Comparison of ENCODE assay signal across 15 cellular contexts in genomic region chr11:110474578-110474977, GRCh38. TPM values are rescaled to one million over a fixed set of nuclear protein-coding genes. Genes with fewer than 3 reads are reported as not detected.
DNase-seq lines count a peak whose midpoint lies in the region; ATAC-seq and TF ChIP-seq lines count a peak whose summit lies in the region.
"Had no signal": no experiment of that assay in that cellular context is flagged by ENCODE, and none has a peak within 500 bp of the region (broad histone marks: within the 10 kb centered on the region; RNA-seq: fewer than 3 reads in every experiment).

No MANE protein-coding gene starts in this region.

- H3K4me1 ChIP-seq in GM23338 (ENCODE audit: insufficient read depth), result peaks cover 11% of the 10 kb centered on the region
- H3K4me1 ChIP-seq in CD8-positive, alpha-beta T cell (ENCODE audit: insufficient read depth, low read length), result no peaks in the 10 kb centered on the region

- no peak overlapping the region for H2AFZ ChIP-seq in GM23338
- H2AFZ ChIP-seq: GM23248 had no signal

- peak overlapping the region; percentile 31; the same call in 1 of the 2 replicates for H3K4me2 ChIP-seq in GM23338

- no peaks in the 10 kb centered on the region for H3K36me3 ChIP-seq in GM23338 (ENCODE audit: insufficient read depth)
- H3K36me3 ChIP-seq in CD8-positive, alpha-beta T cell (ENCODE audit: insufficient read depth, low read length), result no peaks in the 10 kb centered on the region

- H3K9me3 Mint-ChIP-seq in GM23338, result no peaks in the 10 kb centered on the region
- peaks cover 4% of the 10 kb centered on the region for H3K9me3 Mint-ChIP-seq in WTC11
- no peaks in the 10 kb centered on the region for H3K9me3 Mint-ChIP-seq in neural crest cell
- H3K9me3 Mint-ChIP-seq in effector memory CD8-positive, alpha-beta T cell, result no peaks in the 10 kb centered on the region
- no peaks in the 10 kb centered on the region for H3K9me3 Mint-ChIP-seq in CD8-positive, alpha-beta T cell
- H3K9me3 Mint-ChIP-seq: CD8-positive, alpha-beta memory T cell had no signal

- no peak overlapping the region for H3K4me3 ChIP-seq in GM23338
- H3K4me3 ChIP-seq in CD8-positive, alpha-beta T cell (ENCODE audit: low read depth, low read length), result no peak overlapping the region
- H3K4me3 ChIP-seq: GM23248 had no signal

- H3K36me3 Mint-ChIP-seq in GM23338 (ENCODE audit: low read depth) (no peaks in the 10 kb centered on the region), WTC11 (peaks cover 3% of the 10 kb centered on the region; the same call in 1 of the 2 replicates), neural crest cell (ENCODE audit: low read depth) (no peaks in the 10 kb centered on the region)
- peaks cover 3% of the 10 kb centered on the region for H3K36me3 Mint-ChIP-seq in effector memory CD8-positive, alpha-beta T cell (ENCODE audit: insufficient read depth)
- H3K36me3 Mint-ChIP-seq in CD8-positive, alpha-beta T cell, result peaks cover 4% of the 10 kb centered on the region

- POLR2A ChIA-PET in WTC11 (lab: Charles Lee), result interaction anchor here (0.7 kb wide), 1 partner anchor 696 kb away, joined by 3 read pairs; no protein-coding TSS in a partner anchor
- POLR2A ChIA-PET in CD8-positive, alpha-beta T cell (lab: Charles Lee), result no interaction called here

- H3F3A ChIP-seq in GM23338 (replicated peaks; ENCODE audit: low read depth), result no peaks in the 10 kb centered on the region

- H3K9me3 ChIP-seq in CD8-positive, alpha-beta T cell (ENCODE audit: low read length), result no peaks in the 10 kb centered on the region

- H3K9me2 ChIP-seq in GM23338 (ENCODE audit: insufficient read depth), result peaks cover 5% of the 10 kb centered on the region; the same call in 1 of the 2 replicates

- H3K4me3 Mint-ChIP-seq in GM23338 (no peak overlapping the region), WTC11 (no peak overlapping the region), neural crest cell (no peak overlapping the region)
- H3K4me3 Mint-ChIP-seq in effector memory CD8-positive, alpha-beta T cell, result no peak overlapping the region
- no peak overlapping the region for H3K4me3 Mint-ChIP-seq in CD8-positive, alpha-beta T cell
- H3K4me3 Mint-ChIP-seq: CD14-positive monocyte; CD8-positive, alpha-beta memory T cell had no signal

- no peaks in the 10 kb centered on the region for H4K20me1 ChIP-seq in GM23338 (replicated peaks; ENCODE audit: insufficient read depth)

- intact Hi-C loops in CD8-positive, alpha-beta T cell (cut with DNase I, micrococcal nuclease), result no loop called here

- H3K4me1 Mint-ChIP-seq in GM23338, result peaks cover 18% of the 10 kb centered on the region
- peaks cover 28% of the 10 kb centered on the region for H3K4me1 Mint-ChIP-seq in WTC11
- peaks cover 3% of the 10 kb centered on the region for H3K4me1 Mint-ChIP-seq in neural crest cell
- H3K4me1 Mint-ChIP-seq in effector memory CD8-positive, alpha-beta T cell (ENCODE audit: low read depth in 2 of 2), result peaks cover 5 to 9% of the 10 kb centered on the region in 2 donors
- peaks cover 3% of the 10 kb centered on the region for H3K4me1 Mint-ChIP-seq in CD8-positive, alpha-beta T cell (ENCODE audit: low read depth)

- ATAC-seq in GM23338 (peak; percentile 55), WTC11 (peak; percentile 35)
- ATAC-seq in effector memory CD8-positive, alpha-beta T cell (replicated peaks), result no peak
- ATAC-seq in CD8-positive, alpha-beta T cell, result no peak
- ATAC-seq: HCT116 had no signal

- H3K27ac Mint-ChIP-seq in GM23338, result peak overlapping the region; percentile 4; the same call in 1 of the 2 replicates
- H3K27ac Mint-ChIP-seq in WTC11, result no peak overlapping the region; the same call in 1 of the 2 replicates
- peak overlapping the region; percentile 40 for H3K27ac Mint-ChIP-seq in neural crest cell (ENCODE audit: unreplicated experiment)
- H3K27ac Mint-ChIP-seq in effector memory CD8-positive, alpha-beta T cell, result peak overlapping the region in 1 of 2 donors; percentile 2
- no peak overlapping the region for H3K27ac Mint-ChIP-seq in CD8-positive, alpha-beta T cell

- no peaks in the 10 kb centered on the region for H3K27me3 ChIP-seq in GM23338 (ENCODE audit: insufficient read depth)
- no peaks in the 10 kb centered on the region for H3K27me3 ChIP-seq in CD8-positive, alpha-beta T cell (ENCODE audit: insufficient read depth, low read length)

- DNase-seq in NCI-H2171 treated with DMSO at 0.1 percent for 48 hours (lab: John Stamatoyannopoulos, UW) (peak; percentile 39), NCI-H2171 (lab: John Stamatoyannopoulos, UW) (no peak), GM23338 (ENCODE audit: low spot score) (peak; percentile 41), WTC11 (ENCODE audit: low spot score) (no peak), neural crest cell (ENCODE audit: low read depth, low spot score) (no peak), GM19240 (ENCODE audit: insufficient read length, low spot score) (no peak)
- DNase-seq in effector memory CD8-positive, alpha-beta T cell, result no peak
- no peak for DNase-seq in CD8-positive, alpha-beta T cell
- DNase-seq: CD8-positive, alpha-beta memory T cell; DMS53; GM23248; KBM-7 had no signal

- CTCF ChIA-PET in WTC11 (lab: Charles Lee), result interaction anchor here (1.3 to 1.6 kb wide), 2 partner anchors 11 to 39 kb away, joined by 3 to 7 read pairs; no protein-coding TSS in a partner anchor
- CTCF ChIA-PET in CD8-positive, alpha-beta T cell (lab: Charles Lee), result no interaction called here

- H3K27me3 Mint-ChIP-seq in GM23338 (ENCODE audit: insufficient read depth, low read depth, poor library complexity), result peaks cover 2% of the 10 kb centered on the region
- no peaks in the 10 kb centered on the region for H3K27me3 Mint-ChIP-seq in WTC11 (ENCODE audit: low read depth)
- H3K27me3 Mint-ChIP-seq in neural crest cell (ENCODE audit: low read depth), result no peaks in the 10 kb centered on the region
- no peaks in the 10 kb centered on the region for H3K27me3 Mint-ChIP-seq in effector memory CD8-positive, alpha-beta T cell
- no peaks in the 10 kb centered on the region for H3K27me3 Mint-ChIP-seq in CD8-positive, alpha-beta T cell (ENCODE audit: low read depth)
- H3K27me3 Mint-ChIP-seq: CD8-positive, alpha-beta memory T cell had no signal

- H3K79me2 ChIP-seq in GM23338 (replicated peaks; ENCODE audit: insufficient read depth), result no peaks in the 10 kb centered on the region

- no peak for TF ChIP-seq CTCF in GM23338 (conservative IDR thresholded peaks at IDR 0.05; ENCODE audit: low read depth in 2 of 2)
- no peak for TF ChIP-seq CTCF in WTC11 (IDR thresholded peaks at IDR 0.05)
- no peak for TF ChIP-seq CTCF in neural crest cell (conservative IDR thresholded peaks at IDR 0.05)
- no peak for TF ChIP-seq CTCF in CD8-positive, alpha-beta T cell (IDR thresholded peaks at IDR 0.05)

- H3K27ac ChIP-seq in GM23338 (ENCODE audit: low read depth), result no peak overlapping the region
- H3K27ac ChIP-seq in CD8-positive, alpha-beta T cell (ENCODE audit: low read depth, low read length), result no peak overlapping the region
- H3K27ac ChIP-seq: 22Rv1, GM23248 had no signal

TF ChIP-seq in GM23338, 12 proteins besides CTCF, POLR2A, EP300 and RAD21 (continues in another document):
- TF ChIP-seq EZH2 (IDR thresholded peaks at IDR 0.05; ENCODE audit: low read depth, unreplicated experiment) (no peak), EZH2phosphoT487 (IDR thresholded peaks at IDR 0.05; ENCODE audit: unreplicated experiment) (no peak)

TF ChIP-seq in WTC11, 78 proteins besides CTCF, POLR2A, EP300 and RAD21 (continues in another document):
- TF ChIP-seq ERG (CRISPR knock-in tag; IDR thresholded peaks at IDR 0.05), result no peak
- TF ChIP-seq MAX (CRISPR knock-in tag; IDR thresholded peaks at IDR 0.05), result no peak
- TF ChIP-seq TP53 (CRISPR knock-in tag; IDR thresholded peaks at IDR 0.05), result no peak
- no peak for TF ChIP-seq MLX (CRISPR knock-in tag; IDR thresholded peaks at IDR 0.05)
- no peak for TF ChIP-seq MYBL2 (CRISPR knock-in tag; IDR thresholded peaks at IDR 0.05)
- TF ChIP-seq IRF1 (CRISPR knock-in tag; IDR thresholded peaks at IDR 0.05), result no peak
- no peak for TF ChIP-seq IRF2 (CRISPR knock-in tag; IDR thresholded peaks at IDR 0.05; ENCODE audit: borderline replicate concordance, low read depth)
- TF ChIP-seq E2F5 (CRISPR knock-in tag; IDR thresholded peaks at IDR 0.05), result no peak

RNA-seq across cellular contexts. Expression of gene FDX1, which starts 44.8 kb away (rescaled TPM):
- 11.1 and 15.3 TPM in 2 replicates for total RNA-seq in GM23338 (2014; rRNA removed; shearing (Covaris generic))
- polyA plus RNA-seq in GM23338 (2016; fragmentation: Nextera tagmentation; extraction: Ambion mirVana), result 15.9 and 16.8 TPM in 2 replicates
- total RNA-seq in WTC11 (2021) (9.3 to 9.9 TPM (median 9.6 TPM) in 3 replicates), neural crest cell (8.9 and 9.7 TPM in 2 replicates)
- 10 to 100 TPM; 11.7 to 12.5 TPM for total RNA-seq in CD8-positive, alpha-beta T cell

Comparison
In these comparisons a context has a peak if more than half of its experiments do, and no peak if none do; other contexts are left out.
1. DNase-seq: peak in NCI-H2171 treated with DMSO at 0.1 percent for 48 hours (single experiment) and GM23338 (single experiment); none in NCI-H2171 (single experiment), WTC11 (single experiment), neural crest cell (single experiment), effector memory CD8-positive, alpha-beta T cell (0 of 3), GM19240 (single experiment) and CD8-positive, alpha-beta T cell (0 of 7).
2. ATAC-seq: peak in GM23338 (single experiment) and WTC11 (single experiment); none in effector memory CD8-positive, alpha-beta T cell (single experiment) and CD8-positive, alpha-beta T cell (single experiment).
3. H3K27ac Mint-ChIP-seq: peak in GM23338 (single experiment) and neural crest cell (single experiment); none in WTC11 (single experiment) and CD8-positive, alpha-beta T cell (single experiment).